ENCODE assay signal across 19 cellular contexts in the genomic region with DNA sequence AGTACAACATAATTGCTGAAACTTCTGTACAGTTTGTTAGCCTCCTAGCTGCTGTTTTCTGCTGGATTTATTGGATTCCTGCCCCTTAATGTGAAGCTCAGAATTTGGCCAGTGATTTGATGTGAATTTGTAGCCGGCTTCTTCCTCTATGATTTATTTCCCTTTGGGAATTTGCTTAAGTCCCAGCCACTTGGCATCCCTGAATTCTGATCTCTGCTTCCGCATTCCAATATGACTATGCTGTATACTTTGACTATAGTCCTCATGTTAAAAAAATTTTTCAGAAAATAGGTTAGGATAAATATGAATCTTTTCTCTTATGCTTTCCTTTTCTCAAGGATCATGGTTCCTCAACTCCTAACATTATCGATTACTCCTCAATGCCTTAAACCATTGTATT. TPM values are rescaled to one million over a fixed set of nuclear protein-coding genes. Genes with fewer than 3 reads are reported as not detected.
DNase-seq lines count a peak whose midpoint lies in the region; ATAC-seq and TF ChIP-seq lines count a peak whose summit lies in the region.
"Had no signal": no experiment of that assay in that cellular context is flagged by ENCODE, and none has a peak within 500 bp of the region (broad histone marks: within the 10 kb centered on the region; RNA-seq: fewer than 3 reads in every experiment).

No MANE protein-coding gene starts in this region.

- WGBS in GM23248 (ENCODE audit: low coverage in 1 of 2, low lambda C conversion rate in 2 of 2, missing lambda C conversion rate in 2 of 2), 2 experiments = 40 to 45% methylated on average over 3 of the region's 3 CpGs

- in situ Hi-C loops in GM23248 (cut with MboI) = no loop called here

- H3K9me3 Mint-ChIP-seq in stimulated activated memory B cell treated with anti-CD40 and anti-IgM and Interleukin-4, amounts not matched to agents 10 μg/mL and 1 μg/mL and 100 μg/mL, for 72 hours = peaks cover 27% of the 10 kb centered on the region

- no peak for TF ChIP-seq CTCF in AG10803 (conservative IDR thresholded peaks at IDR 0.05; ENCODE audit: low read length)

- no peaks in the 10 kb centered on the region for H3K27me3 ChIP-seq in GM23248 (replicated peaks; ENCODE audit: insufficient read depth)

- H3F3A ChIP-seq in GM23248 (ENCODE audit: insufficient read depth) = no peaks in the 10 kb centered on the region

- H4K20me1 ChIP-seq in GM23248 (ENCODE audit: insufficient read depth) = no peaks in the 10 kb centered on the region

- peaks cover 56% of the 10 kb centered on the region for H3K27me3 Mint-ChIP-seq in stimulated activated memory B cell treated with anti-CD40 and anti-IgM and Interleukin-4, amounts not matched to agents 10 μg/mL and 1 μg/mL and 100 μg/mL, for 72 hours

- peaks cover 11% of the 10 kb centered on the region for H3K36me3 Mint-ChIP-seq in stimulated activated memory B cell treated with anti-CD40 and anti-IgM and Interleukin-4, amounts not matched to agents 10 μg/mL and 1 μg/mL and 100 μg/mL, for 72 hours

- H3K4me1 ChIP-seq in GM23248 (ENCODE audit: insufficient read depth) = no peaks in the 10 kb centered on the region
- H3K4me1 ChIP-seq: A549 had no signal

- no peak overlapping the region for H2AFZ ChIP-seq in GM23248

- H3K4me3 Mint-ChIP-seq in stimulated activated memory B cell treated with anti-CD40 and anti-IgM and Interleukin-4, amounts not matched to agents 10 μg/mL and 1 μg/mL and 100 μg/mL, for 72 hours = no peak overlapping the region

- DNase-seq in AG10803 (ENCODE audit: low read depth) = peak; percentile 29
- DNase-seq in GM23248 = peak; percentile 38
- DNase-seq in NCI-H226 = peak; percentile 54
- DNase-seq in myocyte (ENCODE audit: low read depth) = peak; percentile 6
- DNase-seq in NCI-H2227 treated with DMSO at 0.1 percent for 48 hours (lab: John Stamatoyannopoulos, UW) = no peak
- DNase-seq: AML-193; NCI-H1092; NCI-H2081 treated with DMSO at 0.1 percent for 48 hours; NCI-H510A; NCI-H748 treated with DMSO at 0.1 percent for 48 hours; NK-92 treated with Interleukin-12 subunit alpha and Interleukin-12 subunit beta, amount 100 ng/mL, for 24 hours; RPMI8226; SHP77 treated with DMSO at 0.1 percent for 48 hours had no signal

- H3K36me3 ChIP-seq in GM23248 (ENCODE audit: low read depth) = no peaks in the 10 kb centered on the region

- H3K9me2 ChIP-seq in GM23248 (ENCODE audit: insufficient read depth) = no peaks in the 10 kb centered on the region

- no peak overlapping the region for H3K27ac ChIP-seq in GM23248
- H3K27ac ChIP-seq: A549, C4-2B, KMS-11 had no signal

- no peak overlapping the region for H3K4me3 ChIP-seq in AG10803 (ENCODE audit: low read length)
- H3K4me3 ChIP-seq in GM23248 = no peak overlapping the region
- H3K4me3 ChIP-seq: A549 had no signal

- H3K4me2 ChIP-seq in GM23248 (ENCODE audit: unreplicated experiment) = no peak overlapping the region
- H3K4me2 ChIP-seq: A549, KMS-11 had no signal

- no peaks in the 10 kb centered on the region for H3K79me2 ChIP-seq in GM23248 (ENCODE audit: insufficient read depth)

- no peaks in the 10 kb centered on the region for H3K4me1 Mint-ChIP-seq in stimulated activated memory B cell treated with anti-CD40 and anti-IgM and Interleukin-4, amounts not matched to agents 10 μg/mL and 1 μg/mL and 100 μg/mL, for 72 hours

- H3K9me3 ChIP-seq in GM23248 (ENCODE audit: low read depth) = no peaks in the 10 kb centered on the region
- H3K9me3 ChIP-seq: A549 had no signal

- ATAC-seq in stimulated activated memory B cell treated with anti-CD40 and anti-IgM and Interleukin-4, amounts not matched to agents 10 μg/mL and 1 μg/mL and 100 μg/mL, for 72 hours = no peak
- ATAC-seq in activated CD4-positive, CD25-positive, alpha-beta regulatory T cell treated with anti-CD3 and anti-CD28 coated beads, Interleukin-2, amount 50 U/mL, for 24 hours = no peak
- ATAC-seq: A549, HepG2 had no signal

- H3K27ac Mint-ChIP-seq in stimulated activated memory B cell treated with anti-CD40 and anti-IgM and Interleukin-4, amounts not matched to agents 10 μg/mL and 1 μg/mL and 100 μg/mL, for 72 hours = no peak overlapping the region

- H3K9ac ChIP-seq in GM23248 = no peak overlapping the region
- H3K9ac ChIP-seq: KMS-11 had no signal

RNA-seq across cellular contexts. Expression of a gene that starts 12.4 kb away (rescaled TPM):
- total RNA-seq in GM23248 (2014; rRNA removed; shearing (Covaris generic)) = 17.3 and 19.2 TPM in 2 replicates
- polyA plus RNA-seq in GM23248 (2016; fragmentation: Nextera tagmentation; extraction: Ambion mirVana) = 18.0 and 18.6 TPM in 2 replicates
- total RNA-seq in myocyte = 26.3 and 31.5 TPM in 2 replicates
- 12.3 TPM for polyA plus RNA-seq in myocyte (2012)
